In the genomic region with DNA sequence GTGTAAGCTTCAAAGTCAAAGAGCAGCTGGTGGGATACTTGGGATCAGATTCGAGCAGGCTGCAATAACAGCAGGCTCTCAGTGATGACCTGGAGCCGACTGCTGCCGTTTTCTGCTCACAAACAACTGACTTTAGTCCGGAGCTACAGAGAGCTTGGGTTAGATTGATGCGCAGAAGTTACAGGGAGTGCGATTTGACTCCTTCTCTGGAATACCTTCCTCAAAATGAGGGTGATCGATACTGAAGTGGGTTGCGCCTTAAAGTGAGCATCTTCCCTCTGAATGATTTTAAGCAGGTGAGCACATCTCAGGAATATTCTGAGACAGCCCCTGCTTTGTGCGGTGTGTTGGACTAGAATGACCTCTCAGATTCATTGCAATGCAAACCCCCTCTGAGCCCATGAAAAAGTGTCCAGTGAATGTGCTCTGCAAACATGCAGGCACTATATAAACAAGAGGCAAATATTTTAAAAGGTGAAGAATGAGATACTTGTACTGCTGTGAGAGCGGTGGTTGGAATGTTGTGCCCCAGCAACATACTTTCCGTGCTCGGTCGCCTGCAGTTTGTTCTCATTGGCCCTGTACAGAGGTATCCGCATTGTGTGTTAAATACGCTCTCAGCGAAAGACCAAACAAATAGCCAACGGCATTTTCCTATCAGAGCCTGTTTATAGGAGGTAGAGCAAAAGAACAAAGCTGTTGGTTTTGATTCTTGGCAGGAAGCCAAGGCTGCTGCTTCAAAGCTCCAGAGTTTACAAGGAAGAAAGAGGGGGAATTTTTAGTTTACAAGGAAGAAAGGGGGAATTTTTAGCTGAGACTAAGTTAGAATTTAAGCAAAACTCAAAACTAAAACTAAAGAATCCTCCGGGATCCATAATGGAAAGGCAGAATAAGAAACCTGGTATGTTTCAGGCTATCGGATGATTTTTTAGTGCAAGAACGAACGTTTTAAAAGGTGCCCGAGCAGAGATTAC, we compare ENCODE assay signal across 8 cellular contexts.
DNase-seq lines count a peak whose midpoint lies in the region; ATAC-seq and TF ChIP-seq lines count a peak whose summit lies in the region.

No MANE protein-coding gene starts in this region.

- no peaks in the 10 kb centered on the region for H3K27me3 Mint-ChIP-seq in osteocyte (ENCODE audit: unreplicated experiment)

- TF ChIP-seq CTCF in osteocyte (IDR thresholded peaks at IDR 0.05), result no peak

- peak overlapping the region; percentile 63 for H3K4me3 Mint-ChIP-seq in osteocyte (ENCODE audit: unreplicated experiment)

- DNase-seq in DMS79 (lab: John Stamatoyannopoulos, UW), result peak; percentile 66
- DNase-seq in NCI-H748 (lab: John Stamatoyannopoulos, UW; ENCODE audit: unreplicated experiment), result peak; percentile 83
- DNase-seq in fibroblast of peridontal ligament (ENCODE audit: extremely low read depth), result peak; percentile 46
- DNase-seq in osteocyte (ENCODE audit: extremely low spot score, unreplicated experiment), result no peak
- no peak for DNase-seq in activated CD8-positive, alpha-beta memory T cell treated with anti-CD3 and anti-CD28 coated beads for 24 hours

- H3K9me3 Mint-ChIP-seq in osteocyte (ENCODE audit: unreplicated experiment), result no peaks in the 10 kb centered on the region

- peak overlapping the region; percentile 97 for H3K27ac Mint-ChIP-seq in osteocyte (ENCODE audit: unreplicated experiment)

- peaks cover 23% of the 10 kb centered on the region for H3K36me3 Mint-ChIP-seq in osteocyte (ENCODE audit: unreplicated experiment)

- peaks cover 80% of the 10 kb centered on the region for H3K4me1 Mint-ChIP-seq in osteocyte (ENCODE audit: unreplicated experiment)

- no peak for ATAC-seq in GM18498 (IDR thresholded peaks at IDR 0.05; ENCODE audit: unreplicated experiment)
- no peak for ATAC-seq in HG02884 (IDR thresholded peaks at IDR 0.05; ENCODE audit: unreplicated experiment)
- ATAC-seq in GM21825 (IDR thresholded peaks at IDR 0.05; ENCODE audit: unreplicated experiment), result no peak

Comparison
In these comparisons a context has a peak if more than half of its experiments do, and no peak if none do; other contexts are left out.
1. DNase-seq: peak in DMS79 (single experiment), NCI-H748 (single experiment) and fibroblast of peridontal ligament (single experiment); none in osteocyte (single experiment) and activated CD8-positive, alpha-beta memory T cell treated with anti-CD3 and anti-CD28 coated beads for 24 hours (single experiment).